Comparison of ENCODE assay signal across 8 cellular contexts in genomic region chr6:43174263-43175112, GRCh38. TPM values are rescaled to one million over a fixed set of nuclear protein-coding genes. Genes with fewer than 3 reads are reported as not detected.
DNase-seq lines count a peak whose midpoint lies in the region; ATAC-seq and TF ChIP-seq lines count a peak whose summit lies in the region.

No MANE protein-coding gene starts in this region.

- peak overlapping the region; percentile 96 for H3K27ac Mint-ChIP-seq in activated T-cell treated with anti-CD3 and anti-CD28 coated beads, Interleukin-2, amount 50 U/mL, for 72 hours

- peaks cover 35 to 60% (median 53%) of the 10 kb centered on the region in 4 donors for H3K4me1 ChIP-seq in esophagus muscularis mucosa
- H3K4me1 ChIP-seq in muscle layer of colon (ENCODE audit: insufficient read depth, low read length): peaks cover 33% of the 10 kb centered on the region

- intact Hi-C loops in esophagus muscularis mucosa (cut with DNase I): loop anchor here (10.0 kb wide), 1 partner anchor 340 kb away; the partner anchor contains the start of genes LRRC73, POLR1C and YIPF3

- H3K4me3 ChIP-seq in esophagus muscularis mucosa (peak overlapping the region; percentile 88 to 96 (median 96)), muscle layer of colon (ENCODE audit: low read depth in 1 of 2, low read length in 2 of 2) (peak overlapping the region; percentile 88 to 99)

- H3K4me1 Mint-ChIP-seq in activated T-cell treated with anti-CD3 and anti-CD28 coated beads, Interleukin-2, amount 50 U/mL, for 72 hours (ENCODE audit: low read depth): peaks cover 49% of the 10 kb centered on the region

- no peaks in the 10 kb centered on the region for H3K9me3 Mint-ChIP-seq in activated T-cell treated with anti-CD3 and anti-CD28 coated beads, Interleukin-2, amount 50 U/mL, for 72 hours

- TF ChIP-seq EP300 in esophagus muscularis mucosa (IDR thresholded peaks at IDR 0.05): no peak

- H3K9me3 ChIP-seq in esophagus muscularis mucosa: no peaks in the 10 kb centered on the region
- no peaks in the 10 kb centered on the region for H3K9me3 ChIP-seq in muscle layer of colon (ENCODE audit: low read length)

- ATAC-seq in GM21723 (IDR thresholded peaks at IDR 0.05; ENCODE audit: unreplicated experiment): peak; percentile 67
- peak; percentile 77 to 78 for ATAC-seq in activated T-cell treated with anti-CD3 and anti-CD28 coated beads, Interleukin-2, amount 50 U/mL, for 72 hours (replicated peaks in 1 of 2)

- peaks cover 34 to 44% (median 40%) of the 10 kb centered on the region in 4 donors for H3K36me3 ChIP-seq in esophagus muscularis mucosa
- H3K36me3 ChIP-seq in muscle layer of colon (ENCODE audit: insufficient read depth, low read length): peaks cover 48% of the 10 kb centered on the region

- 4% methylated on average over 23 of the region's 32 CpGs for WGBS in esophagus muscularis mucosa

- DNase-seq in DMS153 treated with DMSO at 0.1 percent for 48 hours (lab: John Stamatoyannopoulos, UW; ENCODE audit: unreplicated experiment): peak; percentile 96
- DNase-seq in KBM-7: peak; percentile 99
- DNase-seq in activated T-cell treated with anti-CD3 and anti-CD28 coated beads, Interleukin-2, amount 50 U/mL, for 72 hours: peak; percentile 95 to 97
- peak; percentile 100 for DNase-seq in esophagus muscularis mucosa (ENCODE audit: extremely low spot score)
- DNase-seq in stimulated activated CD8-positive, alpha-beta memory T cell treated with anti-CD3 and anti-CD28 coated beads, Interleukin-7, amount 100 ng/mL, for 1 hour (ENCODE audit: low read depth in 2 of 2): peak; percentile 87 to 89

- in situ Hi-C loops in KBM-7 (cut with MboI; ENCODE audit: low pct_unique_long_range_greater_than_20kb, low sequenced_read_pairs): no loop called here

- peak overlapping the region; percentile 89 to 94 for H3K4me3 Mint-ChIP-seq in activated T-cell treated with anti-CD3 and anti-CD28 coated beads, Interleukin-2, amount 50 U/mL, for 72 hours

- H3K27me3 ChIP-seq in esophagus muscularis mucosa (no peaks in the 10 kb centered on the region), muscle layer of colon (ENCODE audit: control insufficient read depth in 1 of 2, insufficient read depth in 2 of 2, low read length in 2 of 2) (no peaks in the 10 kb centered on the region)

- TF ChIP-seq POLR2A in esophagus muscularis mucosa (IDR thresholded peaks at IDR 0.05; ENCODE audit: low read depth): peak; percentile 62

- H3K36me3 Mint-ChIP-seq in activated T-cell treated with anti-CD3 and anti-CD28 coated beads, Interleukin-2, amount 50 U/mL, for 72 hours (ENCODE audit: insufficient read depth in 2 of 2): peaks cover 9 to 30% of the 10 kb centered on the region in 2 donors

- peak overlapping the region; percentile 98 to 100 (median 99) for H3K27ac ChIP-seq in esophagus muscularis mucosa (replicated peaks in 1 of 4)
- peak overlapping the region; percentile 99 for H3K27ac ChIP-seq in muscle layer of colon (ENCODE audit: low read depth, low read length)

- TF ChIP-seq CTCF in esophagus muscularis mucosa (IDR thresholded peaks at IDR 0.05): peak in 2 of 3 experiments; percentile 17 to 28

- no peaks in the 10 kb centered on the region for H3K27me3 Mint-ChIP-seq in activated T-cell treated with anti-CD3 and anti-CD28 coated beads, Interleukin-2, amount 50 U/mL, for 72 hours (ENCODE audit: low read depth)

- H3K9ac ChIP-seq in muscle layer of colon (ENCODE audit: low read length): peak overlapping the region; percentile 98

TF ChIP-seq in PFSK-1, 5 proteins besides CTCF, POLR2A, EP300 and RAD21:
- TF ChIP-seq FOXP2 (optimal IDR thresholded peaks at IDR 0.05; ENCODE audit: borderline replicate concordance, extremely low read depth, extremely low read length, insufficient read depth) (no peak), TAF1 (IDR thresholded peaks at IDR 0.05; ENCODE audit: borderline replicate concordance, insufficient read depth, low read length) (peak; percentile 43; the same call in 1 of the 2 replicates), REST (IDR thresholded peaks at IDR 0.05; ENCODE audit: insufficient read depth in 1 of 2, low read depth in 2 of 2, low read length in 2 of 2) (no peak), SIN3A (IDR thresholded peaks at IDR 0.05; ENCODE audit: borderline replicate concordance, insufficient read depth, low read length) (peak; percentile 97; the same call in 1 of the 2 replicates), POLR2AphosphoS5 (IDR thresholded peaks at IDR 0.05; ENCODE audit: low read depth, low read length) (no peak)

RNA-seq across cellular contexts. Expression of gene SRF, which starts 3.4 kb away (rescaled TPM):
- polyA plus RNA-seq in PFSK-1 (2012; ENCODE audit: insufficient read length, low read depth): 37.6 TPM
- total RNA-seq in activated T-cell treated with anti-CD3 and anti-CD28 coated beads, Interleukin-2, amount 50 U/mL, for 72 hours: 10 to 100 TPM; 44.2 to 46.1 TPM
- total RNA-seq in esophagus muscularis mucosa: 100 to 1,000 TPM; 111 to 183 (median 153) TPM

RNA-seq across cellular contexts. Expression of gene CUL9, which starts 7.5 kb away (rescaled TPM):
- 46.3 TPM for polyA plus RNA-seq in PFSK-1 (2012; ENCODE audit: insufficient read length, low read depth)
- 10 to 100 TPM; 60.7 to 62.0 TPM for total RNA-seq in activated T-cell treated with anti-CD3 and anti-CD28 coated beads, Interleukin-2, amount 50 U/mL, for 72 hours
- total RNA-seq in esophagus muscularis mucosa: 10 to 100 TPM; 21.5 to 46.6 (median 33.6) TPM

RNA-seq across cellular contexts. Expression of gene DNPH1, which starts 54.8 kb away (rescaled TPM):
- polyA plus RNA-seq in PFSK-1 (2012; ENCODE audit: insufficient read length, low read depth): 248 TPM
- total RNA-seq in activated T-cell treated with anti-CD3 and anti-CD28 coated beads, Interleukin-2, amount 50 U/mL, for 72 hours: 10 to 100 TPM; 38.3 to 42.3 TPM
- 10 to 100 TPM; 60.5 to 70.2 (median 65.3) TPM for total RNA-seq in esophagus muscularis mucosa

Comparison
In these comparisons a context has a peak if more than half of its experiments do, and no peak if none do; other contexts are left out.
1. Peak in every context shown above with its lines: DNase-seq, ATAC-seq, H3K4me3 ChIP-seq and H3K27ac ChIP-seq.